28 cellular contexts compared by ENCODE assay signal in the genomic region with DNA sequence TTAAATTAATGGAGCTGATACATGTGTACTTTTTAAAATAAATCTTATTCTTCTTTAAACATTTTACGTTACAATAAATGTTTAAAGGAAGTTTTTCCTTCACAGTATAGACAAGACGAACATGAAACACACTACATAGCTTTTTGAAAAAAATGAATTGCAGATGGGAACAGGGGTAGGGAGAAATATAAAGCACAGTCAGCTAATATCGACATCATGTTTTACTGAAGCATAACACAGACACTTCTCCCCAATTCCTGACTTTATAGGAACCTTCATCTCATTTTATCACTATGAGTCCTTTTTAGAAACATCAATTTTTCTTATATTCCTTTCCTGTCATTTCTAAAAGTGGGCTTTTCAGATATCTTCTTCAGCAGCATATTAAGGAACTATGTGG.
"Had no signal": no experiment of that assay in that cellular context is flagged by ENCODE, and none has a peak within 500 bp of the region (broad histone marks: within the 10 kb centered on the region; RNA-seq: fewer than 3 reads in every experiment).

No MANE protein-coding gene starts in this region.

- H3K4me3 ChIP-seq: coronary artery, dorsolateral prefrontal cortex, heart left ventricle had no signal

- H3K27ac ChIP-seq: brain microvascular endothelial cell, coronary artery, dorsolateral prefrontal cortex, heart left ventricle, WERI-Rb-1 had no signal

- ATAC-seq: activated CD4-positive, CD25-positive, alpha-beta regulatory T cell treated with anti-CD3 and anti-CD28 coated beads, Interleukin-2, amount 50 U/mL, for 24 hours; activated CD8-positive, alpha-beta T cell treated with anti-CD3 and anti-CD28 coated beads for 36 hours; activated T-cell treated with anti-CD3 and anti-CD28 coated beads, Interleukin-2, amount 50 U/mL, for 4 hours; activated T-helper 17 cell treated with anti-CD3 and anti-CD28 coated beads, Interleukin-2, amount 50 U/mL, for 72 hours; esophagus mucosa; heart left ventricle had no signal

- FAIRE-seq: bronchial epithelial cell, frontal cortex had no signal

- H3K27me3 ChIP-seq: brain microvascular endothelial cell, dorsolateral prefrontal cortex, heart left ventricle had no signal

- H3K36me3 ChIP-seq: brain microvascular endothelial cell, heart left ventricle, WERI-Rb-1 had no signal

- DNase-seq: activated B cell treated with CpG ODN at 0.5 μM for 24 hours; activated CD4-positive, alpha-beta T cell treated with anti-CD3 and anti-CD28 coated beads for 48 hours; activated CD4-positive, alpha-beta T cell treated with anti-CD3 and anti-CD28 coated beads, Interleukin-2, amount 50 U/mL, for 1 hour; activated CD4-positive, alpha-beta T cell treated with anti-CD3 and anti-CD28 coated beads, Interleukin-2, amount 50 U/mL, for 48 hours; activated CD8-positive, alpha-beta memory T cell treated with anti-CD3 and anti-CD28 coated beads for 24 hours; activated CD8-positive, alpha-beta T cell treated with anti-CD3 and anti-CD28 coated beads for 36 hours; activated effector memory CD4-positive, alpha-beta T cell treated with Interleukin-2 at 50 U/mL for 16 hours; activated gamma-delta T cell treated with Interleukin-2 at 50 U/mL for 16 hours; activated naive CD4-positive, alpha-beta T cell treated with anti-CD3 and anti-CD28 coated beads, Interleukin-2, amount 50 U/mL, for 16 hours; activated naive CD4-positive, alpha-beta T cell treated with Interleukin-2 at 50 U/mL for 16 hours; activated T-cell treated with anti-CD3 and anti-CD28 coated beads, Interleukin-2, amount 50 U/mL, for 4 hours; amniotic stem cell; anterior cingulate cortex; brain microvascular endothelial cell; dorsolateral prefrontal cortex; effector memory CD4-positive, alpha-beta T cell; endodermal cell; foreskin fibroblast; glutamatergic neuron; heart left ventricle; T1000; WERI-Rb-1 had no signal
